Comparison of ENCODE assay signal across 1 cellular context in the genomic region with DNA sequence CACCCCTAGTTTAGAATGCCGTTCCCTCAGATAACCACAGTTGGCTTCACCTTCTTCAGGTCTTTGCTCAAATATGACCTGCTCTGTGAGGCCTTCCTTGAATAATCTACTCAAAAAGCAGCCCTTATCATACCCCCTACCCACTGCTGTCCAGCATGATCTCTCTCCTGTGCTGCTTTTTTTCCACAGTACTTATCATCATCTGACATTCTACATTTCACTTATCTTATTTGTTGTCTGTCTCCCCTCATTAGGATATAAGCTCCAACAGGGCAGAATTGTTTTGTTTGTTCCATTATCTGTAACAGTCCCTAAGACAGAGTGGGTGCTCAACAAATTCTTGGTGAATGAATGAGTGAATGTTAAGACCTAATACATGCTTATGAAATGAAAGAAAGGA.
TF ChIP-seq lines count a peak whose summit lies in the region.

No MANE protein-coding gene starts in this region.

TF ChIP-seq in K562, 482 proteins besides CTCF, POLR2A, EP300 and RAD21 (continued from another document and continues in another):
- TF ChIP-seq, protein P1, sequence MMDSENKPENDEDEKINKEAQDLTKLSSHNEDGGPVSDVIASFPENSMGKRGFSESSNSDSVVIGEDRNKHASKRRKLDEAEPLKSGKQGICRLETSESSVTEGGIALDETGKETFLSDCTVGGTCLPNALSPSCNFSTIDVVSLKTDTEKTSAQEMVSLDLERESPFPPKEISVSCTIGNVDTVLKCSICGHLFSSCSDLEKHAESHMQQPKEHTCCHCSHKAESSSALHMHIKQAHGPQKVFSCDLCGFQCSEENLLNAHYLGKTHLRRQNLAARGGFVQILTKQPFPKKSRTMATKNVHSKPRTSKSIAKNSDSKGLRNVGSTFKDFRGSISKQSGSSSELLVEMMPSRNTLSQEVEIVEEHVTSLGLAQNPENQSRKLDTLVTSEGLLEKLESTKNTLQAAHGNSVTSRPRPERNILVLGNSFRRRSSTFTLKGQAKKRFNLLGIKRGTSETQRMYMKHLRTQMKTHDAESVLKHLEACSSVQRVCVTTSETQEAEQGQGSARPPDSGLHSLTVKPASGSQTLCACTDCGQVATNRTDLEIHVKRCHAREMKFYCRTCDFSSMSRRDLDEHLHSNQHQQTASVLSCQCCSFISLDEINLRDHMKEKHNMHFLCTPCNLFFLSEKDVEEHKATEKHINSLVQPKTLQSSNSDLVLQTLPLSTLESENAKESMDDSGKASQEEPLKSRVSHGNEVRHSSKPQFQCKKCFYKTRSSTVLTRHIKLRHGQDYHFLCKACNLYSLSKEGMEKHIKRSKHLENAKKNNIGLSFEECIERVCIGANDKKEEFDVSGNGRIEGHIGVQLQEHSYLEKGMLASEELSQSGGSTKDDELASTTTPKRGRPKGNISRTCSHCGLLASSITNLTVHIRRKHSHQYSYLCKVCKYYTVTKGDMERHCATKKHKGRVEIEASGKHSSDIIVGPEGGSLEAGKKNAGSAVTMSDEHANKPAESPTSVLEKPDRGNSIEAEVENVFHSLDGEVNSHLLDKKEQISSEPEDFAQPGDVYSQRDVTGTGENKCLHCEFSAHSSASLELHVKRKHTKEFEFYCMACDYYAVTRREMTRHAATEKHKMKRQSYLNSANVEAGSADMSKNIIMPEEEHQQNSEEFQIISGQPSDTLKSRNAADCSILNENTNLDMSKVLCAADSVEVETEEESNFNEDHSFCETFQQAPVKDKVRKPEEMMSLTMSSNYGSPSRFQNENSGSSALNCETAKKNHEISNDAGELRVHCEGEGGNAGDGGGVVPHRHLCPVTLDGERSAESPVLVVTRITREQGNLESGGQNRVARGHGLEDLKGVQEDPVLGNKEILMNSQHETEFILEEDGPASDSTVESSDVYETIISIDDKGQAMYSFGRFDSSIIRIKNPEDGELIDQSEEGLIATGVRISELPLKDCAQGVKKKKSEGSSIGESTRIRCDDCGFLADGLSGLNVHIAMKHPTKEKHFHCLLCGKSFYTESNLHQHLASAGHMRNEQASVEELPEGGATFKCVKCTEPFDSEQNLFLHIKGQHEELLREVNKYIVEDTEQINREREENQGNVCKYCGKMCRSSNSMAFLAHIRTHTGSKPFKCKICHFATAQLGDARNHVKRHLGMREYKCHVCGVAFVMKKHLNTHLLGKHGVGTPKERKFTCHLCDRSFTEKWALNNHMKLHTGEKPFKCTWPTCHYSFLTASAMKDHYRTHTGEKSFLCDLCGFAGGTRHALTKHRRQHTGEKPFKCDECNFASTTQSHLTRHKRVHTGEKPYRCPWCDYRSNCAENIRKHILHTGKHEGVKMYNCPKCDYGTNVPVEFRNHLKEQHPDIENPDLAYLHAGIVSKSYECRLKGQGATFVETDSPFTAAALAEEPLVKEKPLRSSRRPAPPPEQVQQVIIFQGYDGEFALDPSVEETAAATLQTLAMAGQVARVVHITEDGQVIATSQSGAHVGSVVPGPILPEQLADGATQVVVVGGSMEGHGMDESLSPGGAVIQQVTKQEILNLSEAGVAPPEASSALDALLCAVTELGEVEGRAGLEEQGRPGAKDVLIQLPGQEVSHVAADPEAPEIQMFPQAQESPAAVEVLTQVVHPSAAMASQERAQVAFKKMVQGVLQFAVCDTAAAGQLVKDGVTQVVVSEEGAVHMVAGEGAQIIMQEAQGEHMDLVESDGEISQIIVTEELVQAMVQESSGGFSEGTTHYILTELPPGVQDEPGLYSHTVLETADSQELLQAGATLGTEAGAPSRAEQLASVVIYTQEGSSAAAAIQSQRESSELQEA (IDR thresholded peaks at IDR 0.05; ENCODE audit: low read depth), result no peak
- peak in 1 of 3 experiments; percentile 48; a peak in 2 of 6 replicates for TF ChIP-seq ZBTB11 (CRISPR knock-in tag; IDR thresholded peaks at IDR 0.05)
- no peak for TF ChIP-seq RBM22 (IDR thresholded peaks at IDR 0.05; ENCODE audit: low read depth, low read length, poor library complexity, severe bottlenecking)
- no peak for TF ChIP-seq SNIP1 (IDR thresholded peaks at IDR 0.05; ENCODE audit: low read depth)
- TF ChIP-seq ZNF695 (CRISPR knock-in tag; IDR thresholded peaks at IDR 0.05), result no peak
- no peak for TF ChIP-seq ZNF79 (CRISPR knock-in tag; IDR thresholded peaks at IDR 0.05; ENCODE audit: low read depth)
- TF ChIP-seq, protein P2, sequence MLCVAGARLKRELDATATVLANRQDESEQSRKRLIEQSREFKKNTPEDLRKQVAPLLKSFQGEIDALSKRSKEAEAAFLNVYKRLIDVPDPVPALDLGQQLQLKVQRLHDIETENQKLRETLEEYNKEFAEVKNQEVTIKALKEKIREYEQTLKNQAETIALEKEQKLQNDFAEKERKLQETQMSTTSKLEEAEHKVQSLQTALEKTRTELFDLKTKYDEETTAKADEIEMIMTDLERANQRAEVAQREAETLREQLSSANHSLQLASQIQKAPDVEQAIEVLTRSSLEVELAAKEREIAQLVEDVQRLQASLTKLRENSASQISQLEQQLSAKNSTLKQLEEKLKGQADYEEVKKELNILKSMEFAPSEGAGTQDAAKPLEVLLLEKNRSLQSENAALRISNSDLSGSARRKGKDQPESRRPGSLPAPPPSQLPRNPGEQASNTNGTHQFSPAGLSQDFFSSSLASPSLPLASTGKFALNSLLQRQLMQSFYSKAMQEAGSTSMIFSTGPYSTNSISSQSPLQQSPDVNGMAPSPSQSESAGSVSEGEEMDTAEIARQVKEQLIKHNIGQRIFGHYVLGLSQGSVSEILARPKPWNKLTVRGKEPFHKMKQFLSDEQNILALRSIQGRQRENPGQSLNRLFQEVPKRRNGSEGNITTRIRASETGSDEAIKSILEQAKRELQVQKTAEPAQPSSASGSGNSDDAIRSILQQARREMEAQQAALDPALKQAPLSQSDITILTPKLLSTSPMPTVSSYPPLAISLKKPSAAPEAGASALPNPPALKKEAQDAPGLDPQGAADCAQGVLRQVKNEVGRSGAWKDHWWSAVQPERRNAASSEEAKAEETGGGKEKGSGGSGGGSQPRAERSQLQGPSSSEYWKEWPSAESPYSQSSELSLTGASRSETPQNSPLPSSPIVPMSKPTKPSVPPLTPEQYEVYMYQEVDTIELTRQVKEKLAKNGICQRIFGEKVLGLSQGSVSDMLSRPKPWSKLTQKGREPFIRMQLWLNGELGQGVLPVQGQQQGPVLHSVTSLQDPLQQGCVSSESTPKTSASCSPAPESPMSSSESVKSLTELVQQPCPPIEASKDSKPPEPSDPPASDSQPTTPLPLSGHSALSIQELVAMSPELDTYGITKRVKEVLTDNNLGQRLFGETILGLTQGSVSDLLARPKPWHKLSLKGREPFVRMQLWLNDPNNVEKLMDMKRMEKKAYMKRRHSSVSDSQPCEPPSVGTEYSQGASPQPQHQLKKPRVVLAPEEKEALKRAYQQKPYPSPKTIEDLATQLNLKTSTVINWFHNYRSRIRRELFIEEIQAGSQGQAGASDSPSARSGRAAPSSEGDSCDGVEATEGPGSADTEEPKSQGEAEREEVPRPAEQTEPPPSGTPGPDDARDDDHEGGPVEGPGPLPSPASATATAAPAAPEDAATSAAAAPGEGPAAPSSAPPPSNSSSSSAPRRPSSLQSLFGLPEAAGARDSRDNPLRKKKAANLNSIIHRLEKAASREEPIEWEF (CRISPR knock-in tag; IDR thresholded peaks at IDR 0.05), result no peak
- TF ChIP-seq L3MBTL2 (IDR thresholded peaks at IDR 0.05), result no peak
- TF ChIP-seq ZBTB7A (IDR thresholded peaks at IDR 0.05; ENCODE audit: borderline replicate concordance, control insufficient read depth, low read depth, low read length), result no peak
- no peak for TF ChIP-seq PTRF (tag; IDR thresholded peaks at IDR 0.05)
- TF ChIP-seq CTCFL (IDR thresholded peaks at IDR 0.05; ENCODE audit: borderline replicate concordance, insufficient read depth, low read depth, low read length, poor library complexity, severe bottlenecking), result no peak
- no peak for TF ChIP-seq ZNF436 (CRISPR knock-in tag; IDR thresholded peaks at IDR 0.05)
- no peak for TF ChIP-seq UBTF (IDR thresholded peaks at IDR 0.05; ENCODE audit: borderline replicate concordance in 1 of 2, low read depth in 2 of 2, low read length in 2 of 2)
- TF ChIP-seq MCM7 (IDR thresholded peaks at IDR 0.05), result no peak
- no peak for TF ChIP-seq ZNF253 (CRISPR knock-in tag; conservative IDR thresholded peaks at IDR 0.05)
- no peak for TF ChIP-seq ZNF347 (CRISPR knock-in tag; IDR thresholded peaks at IDR 0.05; ENCODE audit: low read depth)
- TF ChIP-seq NFRKB (IDR thresholded peaks at IDR 0.05; ENCODE audit: low read depth), result no peak
- TF ChIP-seq HDAC6 (IDR thresholded peaks at IDR 0.05; ENCODE audit: low read depth, low read length), result no peak
- TF ChIP-seq ZNF224 (CRISPR knock-in tag; IDR thresholded peaks at IDR 0.05), result no peak
- TF ChIP-seq PHTF2 (CRISPR knock-in tag; IDR thresholded peaks at IDR 0.05), result no peak
- TF ChIP-seq TAF7 (tag; IDR thresholded peaks at IDR 0.05), result no peak
- TF ChIP-seq STAT5B (CRISPR knock-in tag; IDR thresholded peaks at IDR 0.05), result no peak
- no peak for TF ChIP-seq ZEB2 (IDR thresholded peaks at IDR 0.05)
- peak; percentile 66; the same call in 1 of the 2 replicates for TF ChIP-seq CC2D1A (IDR thresholded peaks at IDR 0.05)
- TF ChIP-seq CBFA2T3 (IDR thresholded peaks at IDR 0.05), result peak; percentile 95
- no peak; the same call in 1 of the 2 replicates for TF ChIP-seq ADNP (tag; IDR thresholded peaks at IDR 0.05)
- no peak for TF ChIP-seq HDAC8 (tag; IDR thresholded peaks at IDR 0.05)
- no peak for TF ChIP-seq KDM2B (CRISPR knock-in tag; IDR thresholded peaks at IDR 0.05)
- no peak for TF ChIP-seq KLF6 (CRISPR knock-in tag; IDR thresholded peaks at IDR 0.05; ENCODE audit: borderline replicate concordance)
- no peak for TF ChIP-seq ZNF551 (CRISPR knock-in tag; IDR thresholded peaks at IDR 0.05)
- no peak for TF ChIP-seq TFE3 (CRISPR knock-in tag; IDR thresholded peaks at IDR 0.05)
- peak; percentile 92 for TF ChIP-seq ZNF24 (IDR thresholded peaks at IDR 0.05)
